8 cellular contexts compared by ENCODE assay signal in genomic region chr15:68875377-68876116, GRCh38. TPM values are rescaled to one million over a fixed set of nuclear protein-coding genes. Genes with fewer than 3 reads are reported as not detected.
A peak's percentile ranks its signal among the peaks of the same experiment; 100 is the strongest.
DNase-seq lines count a peak whose midpoint lies in the region; ATAC-seq and TF ChIP-seq lines count a peak whose summit lies in the region.

No MANE protein-coding gene starts in this region.

- H3K27me3 ChIP-seq in DND-41 (ENCODE audit: insufficient read depth, low read length, poor library complexity) (peaks cover 4% of the 10 kb centered on the region), RWPE2 (ENCODE audit: insufficient read depth, poor library complexity, severe bottlenecking) (peaks cover 3% of the 10 kb centered on the region)

- ATAC-seq in DND-41 (ENCODE audit: insufficient read depth, low read depth) = peak; percentile 92
- peak; percentile 84 for ATAC-seq in RWPE2 (ENCODE audit: low read depth)
- ATAC-seq in stimulated activated naive B cell treated with anti-CD40 and anti-IgM and Interleukin-4, amounts not matched to agents 10 μg/mL and 1 μg/mL and 100 μg/mL, for 72 hours (replicated peaks) = peak; percentile 89 to 94
- ATAC-seq in GM18517 (IDR thresholded peaks at IDR 0.05; ENCODE audit: unreplicated experiment) = no peak

- peak; percentile 84 for DNase-seq in DND-41
- peak; percentile 85 for DNase-seq in M059J (ENCODE audit: low read depth)
- peak; percentile 88 for DNase-seq in RWPE2 (ENCODE audit: low spot score)
- DNase-seq in activated T-helper 9 cell treated with anti-CD3 and anti-CD28 coated beads, Interleukin-2, amount 50 U/mL, for 16 hours (ENCODE audit: low read depth) = peak; percentile 86
- peak; percentile 92 for DNase-seq in fibroblast of villous mesenchyme (ENCODE audit: low read depth)
- peak; percentile 70 for DNase-seq in stimulated activated naive B cell treated with anti-CD40 and anti-IgM and Interleukin-4, amounts not matched to agents 10 μg/mL and 1 μg/mL and 100 μg/mL, for 72 hours

- H3K4me3 ChIP-seq in DND-41 (ENCODE audit: low read depth in 1 of 2, low read length in 2 of 2) (no peak overlapping the region), RWPE2 (ENCODE audit: severe bottlenecking) (no peak overlapping the region), fibroblast of villous mesenchyme (ENCODE audit: low read depth, low read length) (peak overlapping the region; percentile 40)

- no peaks in the 10 kb centered on the region for H3K79me2 ChIP-seq in DND-41 (ENCODE audit: insufficient read depth, low read length)

- H2AFZ ChIP-seq in DND-41 (ENCODE audit: low read depth, low read length) = no peak overlapping the region

- H3K4me2 ChIP-seq in DND-41 (ENCODE audit: insufficient read depth, low read length) = no peak overlapping the region

- H3K27ac ChIP-seq in DND-41 (ENCODE audit: low read length) (no peak overlapping the region), RWPE2 (ENCODE audit: poor library complexity, severe bottlenecking) (no peak overlapping the region)

- no peaks in the 10 kb centered on the region for H3K9me3 ChIP-seq in DND-41 (ENCODE audit: insufficient read depth, low read length, severe bottlenecking)
- H3K9me3 ChIP-seq in RWPE2 (ENCODE audit: severe bottlenecking) = no peaks in the 10 kb centered on the region

- peak overlapping the region in 1 of 3 experiments; percentile 11 for H3K27ac Mint-ChIP-seq in nephron
- H3K27ac Mint-ChIP-seq in stimulated activated naive B cell treated with anti-CD40 and anti-IgM and Interleukin-4, amounts not matched to agents 10 μg/mL and 1 μg/mL and 100 μg/mL, for 72 hours = peak overlapping the region; percentile 56

- no peaks in the 10 kb centered on the region for H3K36me3 Mint-ChIP-seq in nephron (ENCODE audit: low read depth)
- no peaks in the 10 kb centered on the region for H3K36me3 Mint-ChIP-seq in stimulated activated naive B cell treated with anti-CD40 and anti-IgM and Interleukin-4, amounts not matched to agents 10 μg/mL and 1 μg/mL and 100 μg/mL, for 72 hours

- no peaks in the 10 kb centered on the region for H3K9me3 Mint-ChIP-seq in nephron
- H3K9me3 Mint-ChIP-seq in stimulated activated naive B cell treated with anti-CD40 and anti-IgM and Interleukin-4, amounts not matched to agents 10 μg/mL and 1 μg/mL and 100 μg/mL, for 72 hours = no peaks in the 10 kb centered on the region

- TF ChIP-seq CTCF in DND-41 (IDR thresholded peaks at IDR 0.05; ENCODE audit: borderline replicate concordance, extremely low read depth, low read length, poor library complexity, severe bottlenecking) (peak; percentile 88), RWPE2 (IDR thresholded peaks at IDR 0.05; ENCODE audit: poor library complexity, severe bottlenecking) (peak; percentile 98), fibroblast of villous mesenchyme (IDR thresholded peaks at IDR 0.05; ENCODE audit: insufficient read depth, low read depth, low read length) (peak; percentile 89), nephron (IDR thresholded peaks at IDR 0.05; ENCODE audit: unreplicated experiment in 3 of 3) (peak; percentile 77 to 85 (median 79))

- peaks cover 7% of the 10 kb centered on the region for H3K27me3 Mint-ChIP-seq in nephron (ENCODE audit: low read depth)
- H3K27me3 Mint-ChIP-seq in stimulated activated naive B cell treated with anti-CD40 and anti-IgM and Interleukin-4, amounts not matched to agents 10 μg/mL and 1 μg/mL and 100 μg/mL, for 72 hours = peaks cover 16 to 24% of the 10 kb centered on the region in 2 donors

- H4K20me1 ChIP-seq in DND-41 (ENCODE audit: insufficient read depth, low read length) = no peaks in the 10 kb centered on the region

- no peaks in the 10 kb centered on the region for H3K36me3 ChIP-seq in DND-41 (ENCODE audit: insufficient read depth, low read length)
- H3K36me3 ChIP-seq in RWPE2 (ENCODE audit: low read depth) = no peaks in the 10 kb centered on the region

- no peak overlapping the region for H3K9ac ChIP-seq in DND-41 (ENCODE audit: low read depth, low read length)

- peak overlapping the region; percentile 79 to 88 (median 82) for H3K4me3 Mint-ChIP-seq in nephron
- peak overlapping the region; percentile 60 to 66 for H3K4me3 Mint-ChIP-seq in stimulated activated naive B cell treated with anti-CD40 and anti-IgM and Interleukin-4, amounts not matched to agents 10 μg/mL and 1 μg/mL and 100 μg/mL, for 72 hours

- H3K4me1 ChIP-seq in DND-41 (ENCODE audit: insufficient read depth, low read length) = no peaks in the 10 kb centered on the region
- no peaks in the 10 kb centered on the region for H3K4me1 ChIP-seq in RWPE2 (ENCODE audit: insufficient read depth, poor library complexity, severe bottlenecking)

- peaks cover 4% of the 10 kb centered on the region for H3K4me1 Mint-ChIP-seq in nephron
- peaks cover 7 to 9% of the 10 kb centered on the region in 2 donors for H3K4me1 Mint-ChIP-seq in stimulated activated naive B cell treated with anti-CD40 and anti-IgM and Interleukin-4, amounts not matched to agents 10 μg/mL and 1 μg/mL and 100 μg/mL, for 72 hours

RNA-seq across cellular contexts. Expression of gene SPESP1, which starts 54.8 kb away (rescaled TPM):
- not detected in 2 replicates for total RNA-seq in M059J (2014; rRNA removed; shearing (Covaris generic))
- total RNA-seq in fibroblast of villous mesenchyme = 1.6 and 3.0 TPM in 2 replicates

RNA-seq across cellular contexts. Expression of gene ANP32A, which starts 54.9 kb away (rescaled TPM):
- total RNA-seq in M059J (2014; rRNA removed; shearing (Covaris generic)) = 102 and 114 TPM in 2 replicates
- 28.7 and 38.0 TPM in 2 replicates for total RNA-seq in fibroblast of villous mesenchyme
